14 cellular contexts compared by ENCODE assay signal in genomic region chr6:151958332-151958731, GRCh38.
DNase-seq lines count a peak whose midpoint lies in the region; ATAC-seq, FAIRE-seq and TF ChIP-seq lines count a peak whose summit lies in the region.
"Had no signal": no experiment of that assay in that cellular context is flagged by ENCODE, and none has a peak within 500 bp of the region (broad histone marks: within the 10 kb centered on the region; RNA-seq: fewer than 3 reads in every experiment).

No MANE protein-coding gene starts in this region.

- no peaks in the 10 kb centered on the region for H3K4me1 ChIP-seq in astrocyte (ENCODE audit: insufficient read depth, low read length)
- H3K4me1 ChIP-seq in HAP-1: no peaks in the 10 kb centered on the region

- no peaks in the 10 kb centered on the region for H3K4me1 Mint-ChIP-seq in astrocyte (ENCODE audit: low read depth, unreplicated experiment)

- H3K27me3 ChIP-seq in astrocyte (ENCODE audit: insufficient read depth, low read length) (no peaks in the 10 kb centered on the region), HAP-1 (ENCODE audit: low read depth) (no peaks in the 10 kb centered on the region)

- H3K36me3 ChIP-seq in astrocyte (ENCODE audit: insufficient read depth, low read length): no peaks in the 10 kb centered on the region
- H3K36me3 ChIP-seq in HAP-1 (replicated peaks): no peaks in the 10 kb centered on the region; the same call in 1 of the 2 replicates
- H3K36me3 ChIP-seq: BLaER1 treated with 17β-estradiol and CSF1 and Interleukin-3, amounts not matched to agents 10 nM and 100 nM had no signal

- no peak overlapping the region for H2AFZ ChIP-seq in astrocyte (ENCODE audit: low read depth, low read length)

- H3K27ac Mint-ChIP-seq in astrocyte (ENCODE audit: unreplicated experiment): no peak overlapping the region
- H3K27ac Mint-ChIP-seq: activated CD4-positive, alpha-beta T cell treated with anti-CD3 and anti-CD28 coated beads, Interleukin-2, amount 10 ng/mL, durations not matched to agents 7 days and 5 days had no signal

- no peaks in the 10 kb centered on the region for H3K79me2 ChIP-seq in astrocyte (ENCODE audit: insufficient read depth, low read length)

- peaks cover 2% of the 10 kb centered on the region for H3K36me3 Mint-ChIP-seq in astrocyte (ENCODE audit: low read depth, unreplicated experiment)

- H3K4me3 Mint-ChIP-seq in astrocyte (ENCODE audit: unreplicated experiment): no peak overlapping the region
- H3K4me3 Mint-ChIP-seq: activated CD4-positive, alpha-beta T cell treated with anti-CD3 and anti-CD28 coated beads, Interleukin-2, amount 10 ng/mL, durations not matched to agents 7 days and 5 days had no signal

- ATAC-seq in HG02938 (IDR thresholded peaks at IDR 0.05; ENCODE audit: unreplicated experiment): no peak

- H3K4me3 ChIP-seq in astrocyte (ENCODE audit: insufficient read depth, low read depth, low read length) (no peak overlapping the region), HAP-1 (no peak overlapping the region)
- H3K4me3 ChIP-seq: BLaER1 treated with 17β-estradiol and CSF1 and Interleukin-3, amounts not matched to agents 10 nM and 100 nM had no signal

- no peaks in the 10 kb centered on the region for H4K20me1 ChIP-seq in astrocyte (ENCODE audit: insufficient read depth, low read length)

- TF ChIP-seq CTCF in astrocyte (IDR thresholded peaks at IDR 0.05; ENCODE audit: insufficient read depth, low read depth, low read length): no peak

- H3K27ac ChIP-seq in astrocyte (ENCODE audit: low read depth, low read length): no peak overlapping the region
- H3K27ac ChIP-seq: BLaER1 treated with 17β-estradiol and CSF1 and Interleukin-3, amounts not matched to agents 10 nM and 100 nM had no signal

- DNase-seq in AML-193 (lab: John Stamatoyannopoulos, UW): peak; percentile 89 to 90
- DNase-seq in astrocyte (ENCODE audit: low read depth): peak; percentile 48
- peak; percentile 29 for DNase-seq in iris pigment epithelial cell (ENCODE audit: low read depth)
- DNase-seq in ecto neural progenitor cell (ENCODE audit: low spot score): no peak
- DNase-seq in NCI-H2029 (lab: John Stamatoyannopoulos, UW): no peak
- no peak for DNase-seq in HAP-1 (ENCODE audit: low spot score in 2 of 2)
- DNase-seq: activated CD4-positive, alpha-beta T cell treated with anti-CD3 and anti-CD28 coated beads, Interleukin-2, amount 10 ng/mL, durations not matched to agents 7 days and 5 days; caudate nucleus; GF-D8; KBM-7; T-helper 1 cell had no signal

- peaks cover 3% of the 10 kb centered on the region for H3K9me3 ChIP-seq in astrocyte (ENCODE audit: insufficient read depth, low read depth, low read length)
- H3K9me3 ChIP-seq in HAP-1: no peaks in the 10 kb centered on the region

- in situ Hi-C loops in HAP-1 (cut with MboI; ENCODE audit: low sequenced_read_pairs): no loop called here

- H3K4me2 ChIP-seq in astrocyte (ENCODE audit: low read length): peak overlapping the region; percentile 25

- peak; percentile 93 for FAIRE-seq in astrocyte (lab: Jason Lieb, UNC)

- TF ChIP-seq EP300 in Ishikawa (IDR thresholded peaks at IDR 0.05; ENCODE audit: borderline replicate concordance): no peak

- no peak for TF ChIP-seq RAD21 in Ishikawa (IDR thresholded peaks at IDR 0.05; ENCODE audit: low read depth)

- H3K9ac ChIP-seq in astrocyte (ENCODE audit: low read length): no peak overlapping the region
- H3K9ac ChIP-seq: BLaER1 treated with 17β-estradiol and CSF1 and Interleukin-3, amounts not matched to agents 10 nM and 100 nM had no signal

- peaks cover 31% of the 10 kb centered on the region for H3K27me3 Mint-ChIP-seq in astrocyte (ENCODE audit: low read depth, unreplicated experiment)

- H3K9me3 Mint-ChIP-seq in astrocyte (ENCODE audit: unreplicated experiment): peaks cover 6% of the 10 kb centered on the region

TF ChIP-seq in Ishikawa, 13 proteins besides CTCF, POLR2A, EP300 and RAD21:
- TF ChIP-seq CEBPB (IDR thresholded peaks at IDR 0.05) (0 out of 2 replicates have a peak, but pooled peaks have one; percentile 33), EGR1 (IDR thresholded peaks at IDR 0.05) (no peak)

Comparison
In these comparisons a context has a peak if more than half of its experiments do, and no peak if none do; other contexts are left out.
1. DNase-seq: peak in AML-193 (2 of 2), astrocyte (single experiment) and iris pigment epithelial cell (single experiment); none in ecto neural progenitor cell (single experiment), NCI-H2029 (single experiment) and HAP-1 (0 of 2).